10 cellular contexts compared by ENCODE assay signal in genomic region chr16:8864480-8864879, GRCh38. TPM values are rescaled to one million over a fixed set of nuclear protein-coding genes. Genes with fewer than 3 reads are reported as not detected.
A peak's percentile ranks its signal among the peaks of the same experiment; 100 is the strongest.
DNase-seq lines count a peak whose midpoint lies in the region; ATAC-seq and TF ChIP-seq lines count a peak whose summit lies in the region.
"Had no signal": no experiment of that assay in that cellular context is flagged by ENCODE, and none has a peak within 500 bp of the region (broad histone marks: within the 10 kb centered on the region; RNA-seq: fewer than 3 reads in every experiment).

No MANE protein-coding gene starts in this region.

- 53 to 80% (median 62%) methylated on average over 7 to 11 of the region's 11 CpGs for WGBS in spleen, 5 donors

- no peak overlapping the region for H3K4me3 ChIP-seq in right atrium auricular region
- no peak overlapping the region for H3K4me3 ChIP-seq in spleen
- H3K4me3 ChIP-seq: skin epidermis had no signal

- H3K9me3 ChIP-seq in right atrium auricular region (no peaks in the 10 kb centered on the region), spleen (no peaks in the 10 kb centered on the region)

- H3K27me3 ChIP-seq in right atrium auricular region (no peaks in the 10 kb centered on the region), spleen (replicated peaks in 1 of 7) (no peaks in the 10 kb centered on the region)

- ATAC-seq in GM21447 (IDR thresholded peaks at IDR 0.05; ENCODE audit: unreplicated experiment) (no peak), HG02678 (IDR thresholded peaks at IDR 0.05; ENCODE audit: unreplicated experiment) (no peak)

- H3K4me1 ChIP-seq in right atrium auricular region (peaks cover 0 to 84% of the 10 kb centered on the region in 2 donors), spleen (peaks cover 27 to 92% (median 74%) of the 10 kb centered on the region in 6 donors)

- TF ChIP-seq POLR2A in spleen (IDR thresholded peaks at IDR 0.05): no peak

- H3K36me3 ChIP-seq in right atrium auricular region (no peaks in the 10 kb centered on the region), spleen (peaks cover 0 to 8% (median 0%) of the 10 kb centered on the region in 6 donors)

- intact Hi-C loops in spleen (cut with DNase I; ENCODE audit: low total_unique reads): no loop called here

- TF ChIP-seq CTCF in right atrium auricular region (IDR thresholded peaks at IDR 0.05) (no peak), spleen (IDR thresholded peaks at IDR 0.05 in 8 of 11, conservative IDR thresholded peaks at IDR 0.05 in 3 of 11) (no peak)

- H3K27ac ChIP-seq in right atrium auricular region (peak overlapping the region; percentile 72 to 83), spleen (peak overlapping the region in 6 of 8 donors; percentile 19 to 94 (median 37))

- DNase-seq in GM03348 (ENCODE audit: low spot score) (peak; percentile 29), RPMI7951 (ENCODE audit: low read depth) (peak; percentile 30), right atrium auricular region (ENCODE audit: low spot score) (no peak), spleen (no peak), cortex of kidney (lab: John Stamatoyannopoulos, UW) (no peak)
- DNase-seq: activated gamma-delta T cell treated with Interleukin-2 at 50 U/mL for 16 hours had no signal

RNA-seq across cellular contexts. Expression of gene CARHSP1, which starts 4.3 kb away (rescaled TPM):
- 156 and 166 TPM in 2 replicates for total RNA-seq in RPMI7951 (2014; rRNA removed; shearing (Covaris generic))
- total RNA-seq in right atrium auricular region: 10 to 100 TPM; 28.4 to 84.8 TPM
- total RNA-seq in spleen: 10 to 100 TPM; 45.5 to 75.2 (median 53.2) TPM
- 10 to 100 TPM; 42.6 to 98.0 (median 84.2) TPM for polyA plus RNA-seq in spleen

RNA-seq across cellular contexts. Expression of gene LITAFD, which starts 17.7 kb away (rescaled TPM):
- total RNA-seq in RPMI7951 (2014; rRNA removed; shearing (Covaris generic)): not detected in 2 replicates
- total RNA-seq in right atrium auricular region (not detected), spleen (not detected)
- not detected for polyA plus RNA-seq in spleen
- total RNA-seq: left lobe of liver had no signal

Comparison
In these comparisons a context has a peak if more than half of its experiments do, and no peak if none do; other contexts are left out.
1. DNase-seq: peak in GM03348 (single experiment) and RPMI7951 (single experiment); none in right atrium auricular region (single experiment), spleen (single experiment) and cortex of kidney (single experiment).